In the genomic region with DNA sequence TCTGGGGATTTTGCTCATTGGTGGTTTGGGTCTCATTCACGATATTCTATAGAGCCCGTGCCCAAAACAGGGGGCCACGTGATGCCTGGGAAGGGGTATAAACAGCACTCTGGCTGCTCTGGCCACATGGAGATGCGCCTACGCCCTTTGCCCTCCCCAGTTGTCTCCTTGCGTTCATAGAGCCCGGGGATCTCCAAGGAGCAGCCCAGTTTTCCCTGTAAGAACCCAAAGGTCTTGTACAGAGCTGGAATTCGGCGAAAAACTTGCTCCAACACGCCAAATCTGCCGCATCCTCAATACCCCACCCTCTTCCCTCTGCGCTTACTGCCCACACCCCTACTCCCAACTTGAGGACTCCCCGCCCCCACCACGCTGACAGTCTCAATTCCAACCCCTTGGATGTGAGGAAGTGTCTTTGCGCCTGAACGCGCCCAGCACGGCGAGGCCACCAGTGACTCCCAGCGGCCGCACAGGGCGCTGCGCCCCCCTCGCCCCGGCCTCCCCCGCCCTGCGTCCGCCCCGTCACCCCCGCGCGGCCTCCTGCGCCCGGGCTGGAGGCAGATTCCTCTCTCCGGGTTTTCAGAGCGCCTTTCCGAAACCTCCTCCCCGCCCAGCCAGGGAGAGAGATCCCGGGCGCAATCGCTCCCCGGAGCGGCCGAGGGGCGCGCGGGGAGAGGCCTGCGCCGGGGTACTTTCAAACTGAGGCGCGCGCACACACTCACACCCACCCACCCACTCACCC, we compare ENCODE assay signal across 1 cellular context.
A peak's percentile ranks its signal among the peaks of the same experiment; 100 is the strongest.
TF ChIP-seq lines count a peak whose summit lies in the region.

Gene NHS (plus strand): TSS at position 582 of the 742 bp plus-strand sequence. CDS start 558 bp downstream, outside the sequence.

TF ChIP-seq in SK-N-SH, 30 proteins besides CTCF, POLR2A, EP300 and RAD21 (continued from another document):
- no peak for TF ChIP-seq NFIC (IDR thresholded peaks at IDR 0.05; ENCODE audit: borderline replicate concordance)
- TF ChIP-seq RXRA (IDR thresholded peaks at IDR 0.05; ENCODE audit: borderline replicate concordance, low read depth), result peak; percentile 38; the same call in 1 of the 2 replicates
- TF ChIP-seq MEF2A (IDR thresholded peaks at IDR 0.05; ENCODE audit: borderline replicate concordance, low read depth), result no peak
- TF ChIP-seq SIN3A (IDR thresholded peaks at IDR 0.05; ENCODE audit: borderline replicate concordance, low read depth, low read length), result no peak
- TF ChIP-seq USF2 (IDR thresholded peaks at IDR 0.05; ENCODE audit: borderline replicate concordance, low read depth, low read length), result no peak
- no peak for TF ChIP-seq JUND (IDR thresholded peaks at IDR 0.05)
- no peak for TF ChIP-seq NRF1 (IDR thresholded peaks at IDR 0.05; ENCODE audit: low read depth, low read length)
- TF ChIP-seq EZH2phosphoT487 (IDR thresholded peaks at IDR 0.05; ENCODE audit: borderline replicate concordance, low read depth), result no peak
- TF ChIP-seq MXI1 (IDR thresholded peaks at IDR 0.05; ENCODE audit: low read depth, low read length), result no peak
- TF ChIP-seq POLR2AphosphoS5 (IDR thresholded peaks at IDR 0.05; ENCODE audit: low read depth, low read length), result no peak
- TF ChIP-seq ZBTB33 (IDR thresholded peaks at IDR 0.05; ENCODE audit: borderline replicate concordance, low read depth), result no peak
- TF ChIP-seq CHD2 (IDR thresholded peaks at IDR 0.05; ENCODE audit: low read length, partially characterized antibody), result no peak
